ENCODE assay signal across 21 cellular contexts in genomic region chr7:128415217-128415785, GRCh38. TPM values are rescaled to one million over a fixed set of nuclear protein-coding genes. Genes with fewer than 3 reads are reported as not detected.
A peak's percentile ranks its signal among the peaks of the same experiment; 100 is the strongest.
DNase-seq lines count a peak whose midpoint lies in the region; ATAC-seq, FAIRE-seq and TF ChIP-seq lines count a peak whose summit lies in the region.
"Had no signal": no experiment of that assay in that cellular context is flagged by ENCODE, and none has a peak within 500 bp of the region (broad histone marks: within the 10 kb centered on the region; RNA-seq: fewer than 3 reads in every experiment).

No MANE protein-coding gene starts in this region.

- H3F3A ChIP-seq in PC-3 (ENCODE audit: low read length, unreplicated experiment) = no peaks in the 10 kb centered on the region

- no peaks in the 10 kb centered on the region for H3K27me3 ChIP-seq in PC-3 (ENCODE audit: low read length)

- BruUV-seq in PC-3 (replicated peaks; lab: Mats Ljungman, UMichigan) = no TSS peak

- no peaks in the 10 kb centered on the region for H3K4me1 ChIP-seq in PC-3 (ENCODE audit: insufficient read depth, low read length)

- H3K27ac ChIP-seq in PC-3 (ENCODE audit: low read length) = no peak overlapping the region

- H3K4me3 ChIP-seq in PC-3 (ENCODE audit: low read length) (no peak overlapping the region), epithelial cell of esophagus (ENCODE audit: low read length) (no peak overlapping the region)
- H3K4me3 ChIP-seq: GM23338 had no signal

- TF ChIP-seq CTCF in PC-3 (conservative IDR thresholded peaks at IDR 0.05; ENCODE audit: low read depth, low read length) = no peak
- TF ChIP-seq CTCF in epithelial cell of esophagus (IDR thresholded peaks at IDR 0.05; ENCODE audit: insufficient read depth, low read depth, low read length, missing control alignments) = no peak

- no peaks in the 10 kb centered on the region for H3K9me2 ChIP-seq in PC-3 (replicated peaks; ENCODE audit: low read length)

- DNase-seq in GM19239 (ENCODE audit: insufficient read length, low spot score) (no peak), PC-3 (no peak), epithelial cell of esophagus (ENCODE audit: low read depth) (peak; percentile 23), pons (ENCODE audit: low spot score) (peak; percentile 62), NOMO-1 treated with DMSO at 0.1 percent for 48 hours (lab: John Stamatoyannopoulos, UW; ENCODE audit: unreplicated experiment) (no peak)
- no peak for DNase-seq in activated CD4-positive, alpha-beta T cell treated with anti-CD3 and anti-CD28 coated beads for 48 hours
- DNase-seq: C1 segment of cervical spinal cord; CD4-positive, CD25-positive, alpha-beta regulatory T cell; CD8-positive, alpha-beta memory T cell; COR-L47; DMS 273 treated with DMSO at 0.1 percent for 48 hours; DMS53; DND-41; HCEC 1CT; IMR-90 had no signal

- CTCF ChIA-PET in PC-3 (lab: Charles Lee) = no interaction called here

- peak; percentile 26 for FAIRE-seq in GM19239 (lab: Jason Lieb, UNC)
- FAIRE-seq: G401.6, GM12891, H54, HTR-8/SVneo had no signal

- H3K9me3 ChIP-seq in PC-3 (ENCODE audit: low read length) = no peaks in the 10 kb centered on the region

- no peak overlapping the region for H3K9ac ChIP-seq in PC-3 (ENCODE audit: low read length)

- no peak overlapping the region for H2AFZ ChIP-seq in PC-3 (ENCODE audit: low read length)
- H2AFZ ChIP-seq: GM23338 had no signal

- H3K36me3 ChIP-seq in PC-3 (ENCODE audit: low read depth, low read length) = no peaks in the 10 kb centered on the region

- no peaks in the 10 kb centered on the region for H3K79me2 ChIP-seq in PC-3 (ENCODE audit: low read length)

- intact Hi-C loops in PC-3 (cut with micrococcal nuclease) = no loop called here

- no peak overlapping the region for H3K4me2 ChIP-seq in PC-3 (ENCODE audit: low read length)
- H3K4me2 ChIP-seq: GM23338 had no signal

- POLR2A ChIA-PET in PC-3 (lab: Charles Lee; ENCODE audit: unreplicated experiment) = no interaction called here

- H4K20me1 ChIP-seq in PC-3 (ENCODE audit: low read length) = no peaks in the 10 kb centered on the region

- peak; percentile 49; the same call in 1 of the 2 replicates for ATAC-seq in PC-3
- ATAC-seq in GM21529 (IDR thresholded peaks at IDR 0.05; ENCODE audit: unreplicated experiment) = no peak
- ATAC-seq: GM23338 had no signal

RNA-seq across cellular contexts. Expression of gene IMPDH1, which starts 5.5 kb away (rescaled TPM):
- 128 and 142 TPM in 2 replicates for total RNA-seq in PC-3 (2014; rRNA removed)

RNA-seq across cellular contexts. Expression of gene HILPDA, which starts 40.4 kb away (rescaled TPM):
- 25.7 and 29.1 TPM in 2 replicates for total RNA-seq in PC-3 (2014; rRNA removed)

RNA-seq across cellular contexts. Expression of gene PRRT4, which starts 53.8 kb away (rescaled TPM):
- 0.36 and 0.69 TPM in 2 replicates for total RNA-seq in PC-3 (2014; rRNA removed)
- total RNA-seq: IMR-90 had no signal

Comparison
In these comparisons a context has a peak if more than half of its experiments do, and no peak if none do; other contexts are left out.
1. DNase-seq: peak in epithelial cell of esophagus (single experiment) and pons (single experiment); none in GM19239 (single experiment), PC-3 (single experiment), NOMO-1 treated with DMSO at 0.1 percent for 48 hours (single experiment) and activated CD4-positive, alpha-beta T cell treated with anti-CD3 and anti-CD28 coated beads for 48 hours (single experiment).